In genomic region chr1:229258851-229259110, GRCh38 we compare ENCODE assay signal across 16 cellular contexts. TPM values are rescaled to one million over a fixed set of nuclear protein-coding genes. Genes with fewer than 3 reads are reported as not detected.
DNase-seq lines count a peak whose midpoint lies in the region; ATAC-seq lines count a peak whose summit lies in the region.
"Had no signal": no experiment of that assay in that cellular context is flagged by ENCODE, and none has a peak within 500 bp of the region (broad histone marks: within the 10 kb centered on the region; RNA-seq: fewer than 3 reads in every experiment).

No MANE protein-coding gene starts in this region.

- H3K27me3 Mint-ChIP-seq in CD4-positive, alpha-beta memory T cell: no peaks in the 10 kb centered on the region

- peaks cover 19 to 29% (median 22%) of the 10 kb centered on the region in 4 donors for H3K4me1 Mint-ChIP-seq in CD4-positive, alpha-beta memory T cell

- intact Hi-C loops in CD4-positive, alpha-beta memory T cell (cut with micrococcal nuclease): loop anchor here (1.0 to 2.0 kb wide), 5 partner anchors 85 to 908 kb away; partner anchors contain the start of gene CCSAP

- no peaks in the 10 kb centered on the region for H3K27me3 ChIP-seq in CD4-positive, alpha-beta memory T cell (ENCODE audit: insufficient read depth, low read length)
- H3K27me3 ChIP-seq: esophagus squamous epithelium, upper lobe of left lung had no signal

- POLR2A ChIA-PET in CD4-positive, alpha-beta memory T cell (lab: Charles Lee; ENCODE audit: partially characterized antibody): interaction anchor here (0.6 to 1.8 kb wide), 5 partner anchors 11 to 250 kb away, joined by 3 to 5 read pairs (median 4); partner anchors contain the start of gene NUP133

- peak; percentile 31 for DNase-seq in AG20443 (ENCODE audit: low spot score)
- DNase-seq in CD4-positive, alpha-beta memory T cell: no peak
- no peak for DNase-seq in SK-N-MC (ENCODE audit: low read depth, low spot score)
- DNase-seq in iPS-NIHi7 (ENCODE audit: extremely low spot score): peak; percentile 49
- DNase-seq in NCI-H748 treated with DMSO at 0.1 percent for 48 hours (lab: John Stamatoyannopoulos, UW): no peak
- DNase-seq: activated CD8-positive, alpha-beta memory T cell treated with anti-CD3 and anti-CD28 coated beads, Interleukin-2, amount 50 U/mL, for 4 hours; cerebellar nuclear complex; esophagus squamous epithelium; nephron progenitor cell; retina; stimulated activated CD4-positive, alpha-beta T cell treated with anti-CD3 and anti-CD28 coated beads, Interleukin-2, amount 100 ng/mL, for 48 hours; upper lobe of left lung had no signal

- CTCF ChIA-PET in CD4-positive, alpha-beta memory T cell (lab: Charles Lee; ENCODE audit: partially characterized antibody): interaction anchor here (0.6 to 10.7 kb wide), 29 partner anchors 8 to 908 kb away, joined by 3 to 216 read pairs (median 4); partner anchors contain the start of genes CCSAP, NUP133, RAB4A and RHOU

- ATAC-seq in GM21360 (IDR thresholded peaks at IDR 0.05; ENCODE audit: unreplicated experiment) (no peak), HG03571 (IDR thresholded peaks at IDR 0.05; ENCODE audit: unreplicated experiment) (no peak), GM18498 (IDR thresholded peaks at IDR 0.05; ENCODE audit: unreplicated experiment) (no peak)
- ATAC-seq: activated naive CD4-positive, alpha-beta T cell treated with anti-CD3 and anti-CD28 coated beads, Interleukin-2, amount 50 U/mL, for 72 hours had no signal

- no peaks in the 10 kb centered on the region for H3K9me3 Mint-ChIP-seq in CD4-positive, alpha-beta memory T cell
- H3K9me3 Mint-ChIP-seq: activated naive CD4-positive, alpha-beta T cell treated with anti-CD3 and anti-CD28 coated beads, Interleukin-2, amount 50 U/mL, for 72 hours; nephron progenitor cell had no signal

- no peaks in the 10 kb centered on the region for H3K36me3 Mint-ChIP-seq in CD4-positive, alpha-beta memory T cell
- H3K36me3 Mint-ChIP-seq: activated naive CD4-positive, alpha-beta T cell treated with anti-CD3 and anti-CD28 coated beads, Interleukin-2, amount 50 U/mL, for 72 hours had no signal

- H3K9ac ChIP-seq in SK-N-MC (ENCODE audit: insufficient read length): peak overlapping the region; percentile 4

- H3K4me1 ChIP-seq in CD4-positive, alpha-beta memory T cell (ENCODE audit: insufficient read depth, low read length): peaks cover 36% of the 10 kb centered on the region

- peak overlapping the region in 5 of 8 donors; percentile 51 to 82 (median 72) for H3K4me3 Mint-ChIP-seq in CD4-positive, alpha-beta memory T cell
- H3K4me3 Mint-ChIP-seq: nephron progenitor cell had no signal

- no peak overlapping the region for H3K27ac ChIP-seq in CD4-positive, alpha-beta memory T cell (ENCODE audit: low read depth, low read length)
- H3K27ac ChIP-seq in SK-N-MC: peak overlapping the region; percentile 44; the same call in 1 of the 2 replicates
- H3K27ac ChIP-seq: esophagus squamous epithelium, upper lobe of left lung had no signal

- no peak overlapping the region for H3K4me3 ChIP-seq in CD4-positive, alpha-beta memory T cell (ENCODE audit: low read length in 2 of 2)
- peak overlapping the region; percentile 68 for H3K4me3 ChIP-seq in SK-N-MC
- H3K4me3 ChIP-seq: esophagus squamous epithelium, upper lobe of left lung had no signal

- H3K36me3 ChIP-seq in CD4-positive, alpha-beta memory T cell (ENCODE audit: insufficient read depth, low read length): no peaks in the 10 kb centered on the region
- H3K36me3 ChIP-seq in SK-N-MC (ENCODE audit: insufficient read depth, low read length): no peaks in the 10 kb centered on the region
- H3K36me3 ChIP-seq: esophagus squamous epithelium, upper lobe of left lung had no signal

- peak overlapping the region in 3 of 7 donors; percentile 17 to 93 (median 31) for H3K27ac Mint-ChIP-seq in CD4-positive, alpha-beta memory T cell
- H3K27ac Mint-ChIP-seq: activated naive CD4-positive, alpha-beta T cell treated with anti-CD3 and anti-CD28 coated beads, Interleukin-2, amount 50 U/mL, for 72 hours had no signal

- H3K9me3 ChIP-seq in CD4-positive, alpha-beta memory T cell (ENCODE audit: control insufficient read depth in 1 of 2, low read length in 2 of 2): no peaks in the 10 kb centered on the region
- no peaks in the 10 kb centered on the region for H3K9me3 ChIP-seq in SK-N-MC (ENCODE audit: low read depth, low read length)
- H3K9me3 ChIP-seq: esophagus squamous epithelium, upper lobe of left lung had no signal

RNA-seq across cellular contexts. Expression of gene RAB4A, which starts 12.1 kb away (rescaled TPM):
- total RNA-seq in CD4-positive, alpha-beta memory T cell: 10 to 100 TPM; 43.7 to 44.9 TPM
- 10 to 100 TPM; 18.8 to 23.0 TPM for polyA plus RNA-seq in CD4-positive, alpha-beta memory T cell

Comparison
In these comparisons a context has a peak if more than half of its experiments do, and no peak if none do; other contexts are left out.
1. DNase-seq: peak in AG20443 (single experiment) and iPS-NIHi7 (single experiment); none in CD4-positive, alpha-beta memory T cell (0 of 5), SK-N-MC (single experiment) and NCI-H748 treated with DMSO at 0.1 percent for 48 hours (single experiment).